27 cellular contexts compared by ENCODE assay signal in the genomic region with DNA sequence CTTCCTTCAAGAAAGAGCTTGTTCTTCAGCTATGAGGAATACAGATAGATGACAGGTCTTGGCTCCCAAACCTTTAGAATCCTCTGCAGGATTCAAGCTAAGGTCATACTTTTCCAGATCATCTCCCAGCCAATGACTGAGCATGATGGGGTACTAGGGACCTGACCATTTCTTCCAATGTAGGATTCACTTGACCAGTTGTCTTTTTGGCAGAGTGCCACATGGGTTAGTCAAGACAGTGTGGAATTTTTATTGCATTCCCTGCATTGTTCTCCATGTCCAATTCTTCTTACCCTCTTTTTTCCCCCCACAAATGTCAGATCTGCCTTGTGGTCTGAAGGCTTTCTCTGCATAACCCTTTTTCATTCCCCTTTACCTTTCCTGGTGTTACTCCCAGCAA.
DNase-seq lines count a peak whose midpoint lies in the region; FAIRE-seq and TF ChIP-seq lines count a peak whose summit lies in the region.
"Had no signal": no experiment of that assay in that cellular context is flagged by ENCODE, and none has a peak within 500 bp of the region (broad histone marks: within the 10 kb centered on the region; RNA-seq: fewer than 3 reads in every experiment).

No MANE protein-coding gene starts in this region.

- DNase-seq in HK-2 (ENCODE audit: unreplicated experiment) = peak; percentile 45
- peak; percentile 20 for DNase-seq in RCC 7860 (ENCODE audit: low spot score)
- DNase-seq in fibroblast of mammary gland (ENCODE audit: low read depth) = peak; percentile 0
- peak; percentile 93 for DNase-seq in renal cortical epithelial cell (ENCODE audit: low read depth)
- DNase-seq in NK-92 treated with Interleukin-12 subunit alpha and Interleukin-12 subunit beta, amount 100 ng/mL, for 24 hours (lab: John Stamatoyannopoulos, UW) = no peak
- no peak for DNase-seq in activated naive CD4-positive, alpha-beta T cell treated with Interleukin-2 at 50 U/mL for 16 hours
- DNase-seq in stimulated activated CD4-positive, alpha-beta T cell treated with anti-CD3 and anti-CD28 coated beads, Interleukin-2, amount 100 ng/mL, for 48 hours = no peak
- no peak for DNase-seq in amniotic stem cell (lab: John Stamatoyannopoulos, UW)
- DNase-seq: activated CD4-positive, alpha-beta T cell treated with anti-CD3 and anti-CD28 coated beads, Interleukin-2, amount 50 U/mL, for 48 hours; activated CD8-positive, alpha-beta memory T cell treated with anti-CD3 and anti-CD28 coated beads, Interleukin-2, amount 50 U/mL, for 4 hours; activated naive CD4-positive, alpha-beta T cell treated with anti-CD3 and anti-CD28 coated beads, Interleukin-2, amount 10 ng/mL, durations not matched to agents 7 days and 5 days; NCI-H1092; NCI-H187; NCI-H2171; NCI-H524 treated with DMSO at 0.1 percent for 48 hours; Peyer's patch; sigmoid colon; stimulated activated naive CD4-positive, alpha-beta T cell treated with Interleukin-2 at 50 U/mL for 16 hours; T-cell had no signal

- no peak overlapping the region for H3K4me3 ChIP-seq in fibroblast of mammary gland (ENCODE audit: control insufficient read depth, low read depth, low read length)
- H3K4me3 ChIP-seq: GM12878, lung, Peyer's patch, sigmoid colon, SJSA1, thoracic aorta, vagina had no signal

- no peak for TF ChIP-seq CTCF in fibroblast of mammary gland (conservative IDR thresholded peaks at IDR 0.05; ENCODE audit: control insufficient read depth, insufficient read depth, low read depth, low read length)

- FAIRE-seq in RCC 7860 (lab: Jason Lieb, UNC) = no peak
- FAIRE-seq: D721Med, endometrium, GM12878, keratinocyte had no signal

Comparison
In these comparisons a context has a peak if more than half of its experiments do, and no peak if none do; other contexts are left out.
1. DNase-seq: peak in HK-2 (single experiment), RCC 7860 (single experiment), fibroblast of mammary gland (single experiment) and renal cortical epithelial cell (single experiment); none in NK-92 treated with Interleukin-12 subunit alpha and Interleukin-12 subunit beta, amount 100 ng/mL, for 24 hours (single experiment), activated naive CD4-positive, alpha-beta T cell treated with Interleukin-2 at 50 U/mL for 16 hours (single experiment), stimulated activated CD4-positive, alpha-beta T cell treated with anti-CD3 and anti-CD28 coated beads, Interleukin-2, amount 100 ng/mL, for 48 hours (0 of 2) and amniotic stem cell (single experiment).